ENCODE assay signal across 8 cellular contexts in genomic region chr2:73926493-73927327, GRCh38. TPM values are rescaled to one million over a fixed set of nuclear protein-coding genes. Genes with fewer than 3 reads are reported as not detected.
DNase-seq lines count a peak whose midpoint lies in the region; ATAC-seq and TF ChIP-seq lines count a peak whose summit lies in the region.

Gene DGUOK (plus strand): TSS chr2:73926880. CDS start chr2:73926911, 31 bp downstream.

- H3K27me3 ChIP-seq in smooth muscle cell (ENCODE audit: low read depth): no peaks in the 10 kb centered on the region

- CTCF ChIA-PET in activated B cell treated with CpG ODN at 0.5 μM for 24 hours (lab: Charles Lee): no interaction called here

- H3K9me3 ChIP-seq in smooth muscle cell (replicated peaks; ENCODE audit: low read depth): no peaks in the 10 kb centered on the region

- H3K4me2 ChIP-seq in smooth muscle cell: peak within 1 kb of the TSS; percentile 91

- H3K79me2 ChIP-seq in smooth muscle cell (ENCODE audit: low read depth): peaks cover 47% of the 10 kb centered on the region

- intact Hi-C loops in activated B cell treated with CpG ODN at 0.5 μM for 24 hours (cut with micrococcal nuclease): loop anchor here (1.0 to 10.0 kb wide), 11 partner anchors 18 to 728 kb away; partner anchors contain the start of genes AUP1, BOLA3, CCT7 and HTRA2

- peak within 1 kb of the TSS; percentile 81 for H2AFZ ChIP-seq in smooth muscle cell (ENCODE audit: low read depth)

- no peak for TF ChIP-seq CTCF in activated B cell treated with CpG ODN at 0.5 μM for 24 hours (IDR thresholded peaks at IDR 0.05)
- no peak for TF ChIP-seq CTCF in smooth muscle cell (IDR thresholded peaks at IDR 0.05; ENCODE audit: borderline replicate concordance, insufficient read depth, poor library complexity, severe bottlenecking)

- peaks cover 60% of the 10 kb centered on the region for H3K4me1 Mint-ChIP-seq in activated B cell treated with CpG ODN at 0.5 μM for 24 hours

- H3F3A ChIP-seq in smooth muscle cell (ENCODE audit: low read depth): peaks cover 2% of the 10 kb centered on the region

- POLR2A ChIA-PET in activated B cell treated with CpG ODN at 0.5 μM for 24 hours (lab: Charles Lee): interaction anchor here (0.6 to 1.4 kb wide), 20 partner anchors 10 to 411 kb away, joined by 3 to 12 read pairs (median 4); partner anchors contain the start of gene MOB1A

- H3K9me3 Mint-ChIP-seq in activated B cell treated with CpG ODN at 0.5 μM for 24 hours: no peaks in the 10 kb centered on the region

- no peaks in the 10 kb centered on the region for H3K36me3 ChIP-seq in smooth muscle cell (ENCODE audit: low read depth)

- 1% methylated on average over 50 of the region's 50 CpGs for WGBS in smooth muscle cell (ENCODE audit: low lambda C conversion rate)

- ATAC-seq in HG03196 (IDR thresholded peaks at IDR 0.05; ENCODE audit: unreplicated experiment) (peak; percentile 99), activated B cell treated with CpG ODN at 0.5 μM for 24 hours (ENCODE audit: low read depth) (peak; percentile 95)

- H3K9ac ChIP-seq in smooth muscle cell (ENCODE audit: low read depth): peak within 1 kb of the TSS; percentile 97

- H3K4me1 ChIP-seq in smooth muscle cell (ENCODE audit: low read depth): peaks cover 17% of the 10 kb centered on the region

- peak within 1 kb of the TSS; percentile 92 for H3K4me3 Mint-ChIP-seq in activated B cell treated with CpG ODN at 0.5 μM for 24 hours

- peaks cover 25% of the 10 kb centered on the region for H3K36me3 Mint-ChIP-seq in activated B cell treated with CpG ODN at 0.5 μM for 24 hours (ENCODE audit: low read depth)

- peaks cover 16% of the 10 kb centered on the region for H4K20me1 ChIP-seq in smooth muscle cell (ENCODE audit: low read depth)

- DNase-seq in AG08395 (ENCODE audit: low spot score): peak; percentile 98
- DNase-seq in NCI-H345 (lab: John Stamatoyannopoulos, UW): peak; percentile 99
- DNase-seq in activated B cell treated with CpG ODN at 0.5 μM for 24 hours: peak; percentile 88
- DNase-seq in caudate nucleus (lab: John Stamatoyannopoulos, UW): peak; percentile 9 to 98 (median 92)
- DNase-seq in iPS-NIHi7 (ENCODE audit: extremely low spot score): peak; percentile 97
- DNase-seq in smooth muscle cell (lab: John Stamatoyannopoulos, UW; ENCODE audit: unreplicated experiment): peak; percentile 75

- H3K27me3 Mint-ChIP-seq in activated B cell treated with CpG ODN at 0.5 μM for 24 hours: no peaks in the 10 kb centered on the region

- peak within 1 kb of the TSS; percentile 93 for H3K27ac Mint-ChIP-seq in activated B cell treated with CpG ODN at 0.5 μM for 24 hours

- in situ Hi-C loops in GM18951 (cut with MboI; ENCODE audit: low sequenced_read_pairs, unreplicated experiment): no loop called here

- H3K27ac ChIP-seq in caudate nucleus (ENCODE audit: low read depth, low read length) (peak within 1 kb of the TSS; percentile 58), smooth muscle cell (ENCODE audit: low read depth) (peak within 1 kb of the TSS; percentile 98)

- H3K4me3 ChIP-seq in smooth muscle cell: peak within 1 kb of the TSS; percentile 72

- peak; percentile 93 for TF ChIP-seq POLR2A in GM18951 (IDR thresholded peaks at IDR 0.05; ENCODE audit: extremely low read depth, insufficient read depth, insufficient read length)

RNA-seq across cellular contexts. Expression of gene DGUOK, which starts in this region (rescaled TPM):
- total RNA-seq in activated B cell treated with CpG ODN at 0.5 μM for 24 hours (70.1 and 77.4 TPM in 2 replicates), smooth muscle cell (109 and 112 TPM in 2 replicates)
- polyA plus RNA-seq in smooth muscle cell: 151 and 154 TPM in 2 replicates

Comparison
In these comparisons a context has a peak if more than half of its experiments do, and no peak if none do; other contexts are left out.
1. Peak in every context shown above with its lines: DNase-seq, ATAC-seq, H3K4me3 ChIP-seq and H3K27ac ChIP-seq.